ENCODE assay signal across 23 cellular contexts in the genomic region with DNA sequence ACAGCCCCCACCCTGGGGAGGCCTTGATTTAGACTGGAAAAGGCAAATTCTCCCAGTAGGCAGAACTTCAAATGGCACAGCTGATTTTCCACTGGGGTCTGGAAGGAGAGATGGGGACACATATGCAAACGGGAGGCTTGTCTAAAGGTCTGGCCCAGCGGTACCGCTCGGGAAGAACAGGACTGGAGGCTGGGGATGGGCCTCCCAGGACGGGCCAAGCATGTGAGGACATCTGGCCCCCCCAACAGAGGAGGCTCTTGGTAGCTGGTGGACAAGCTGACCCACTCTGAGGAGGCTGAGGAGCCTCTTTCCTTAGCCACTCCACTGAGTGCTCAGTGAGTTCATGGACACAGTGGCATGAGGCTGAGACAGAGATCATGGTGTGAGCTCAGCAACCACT.
DNase-seq lines count a peak whose midpoint lies in the region; ATAC-seq, FAIRE-seq and TF ChIP-seq lines count a peak whose summit lies in the region.
"Had no signal": no experiment of that assay in that cellular context is flagged by ENCODE, and none has a peak within 500 bp of the region (broad histone marks: within the 10 kb centered on the region; RNA-seq: fewer than 3 reads in every experiment).

No MANE protein-coding gene starts in this region.

- H3K27ac ChIP-seq in BLaER1 treated with 17β-estradiol and CSF1 and Interleukin-3, amounts not matched to agents 10 nM and 100 nM = peak overlapping the region in 6 of 11 experiments; percentile 31 to 68 (median 55); a peak in 12 of 22 replicates
- H3K27ac ChIP-seq in K562 (ENCODE audit: extremely low read depth, low read depth, low read length) (no peak overlapping the region), neuronal stem cell (replicated peaks; ENCODE audit: low read length) (no peak overlapping the region), upper lobe of right lung (no peak overlapping the region), A673 (ENCODE audit: low read depth, low read length, poor library complexity, severe bottlenecking) (no peak overlapping the region)

- H3K9me1 ChIP-seq in K562 (ENCODE audit: control insufficient read depth, insufficient read depth, low read length) = no peaks in the 10 kb centered on the region

- H3K23ac ChIP-seq in neuronal stem cell (ENCODE audit: low read depth, low read length, poor library complexity) = peak overlapping the region; percentile 85

- H2BK15ac ChIP-seq in neuronal stem cell (ENCODE audit: low read length) = no peak overlapping the region

- no peak for TF ChIP-seq EP300 in K562 (IDR thresholded peaks at IDR 0.05; ENCODE audit: low read length)

- no peak for FAIRE-seq in K562 (lab: Jason Lieb, UNC)
- FAIRE-seq: A204.1, D721Med, G401.6, GM12891 had no signal

- H3K27me3 Mint-ChIP-seq in activated naive CD4-positive, alpha-beta T cell treated with anti-CD3 and anti-CD28 coated beads, Interleukin-2, amount 10 ng/mL, durations not matched to agents 7 days and 5 days = peaks cover 19% of the 10 kb centered on the region
- H3K27me3 Mint-ChIP-seq: CD4-positive, CD25-positive, alpha-beta regulatory T cell had no signal

- no peak overlapping the region for H2BK12ac ChIP-seq in neuronal stem cell (ENCODE audit: low read length)

- BruUV-seq in K562 (replicated peaks; lab: Mats Ljungman, UMichigan) (no TSS peak), A673 (replicated peaks; lab: Mats Ljungman, UMichigan) (no TSS peak)

- H2BK120ac ChIP-seq in neuronal stem cell (ENCODE audit: low read depth, low read length) = no peak overlapping the region

- H3K36me3 ChIP-seq in BLaER1 treated with 17β-estradiol and CSF1 and Interleukin-3, amounts not matched to agents 10 nM and 100 nM = no peaks in the 10 kb centered on the region
- H3K36me3 ChIP-seq in K562 (ENCODE audit: control insufficient read depth, insufficient read depth, low read length) (no peaks in the 10 kb centered on the region), neuronal stem cell (replicated peaks in 1 of 2; ENCODE audit: control insufficient read depth in 2 of 2, insufficient read depth in 2 of 2, low read length in 2 of 2) (no peaks in the 10 kb centered on the region), upper lobe of right lung (no peaks in the 10 kb centered on the region), A673 (ENCODE audit: insufficient read depth, low read length, poor library complexity, severe bottlenecking) (no peaks in the 10 kb centered on the region)

- no peak for TF ChIP-seq RAD21 in K562 (CRISPR knock-in tag; conservative IDR thresholded peaks at IDR 0.05 in 1 of 2, IDR thresholded peaks at IDR 0.05 in 1 of 2)

- 0 out of 20 replicates have a peak overlapping the region, but pooled peaks of 1 of the 10 experiments have one; percentile 6 for H3K4me3 ChIP-seq in BLaER1 treated with 17β-estradiol and CSF1 and Interleukin-3, amounts not matched to agents 10 nM and 100 nM
- no peak overlapping the region for H3K4me3 ChIP-seq in K562
- H3K4me3 ChIP-seq in neuronal stem cell (ENCODE audit: low read length in 2 of 2) = peak overlapping the region in 1 of 2 donors; percentile 16
- H3K4me3 ChIP-seq in upper lobe of right lung = no peak overlapping the region
- H3K4me3 ChIP-seq in A673 (ENCODE audit: low read depth, low read length, poor library complexity, severe bottlenecking) = no peak overlapping the region

- no peak for TF ChIP-seq CTCF in K562 (IDR thresholded peaks at IDR 0.05 in 2 of 3, conservative IDR thresholded peaks at IDR 0.05 in 1 of 3; ENCODE audit: insufficient read depth in 2 of 3, low read depth in 1 of 3, low read length in 3 of 3)
- no peak for TF ChIP-seq CTCF in upper lobe of right lung (IDR thresholded peaks at IDR 0.05)
- no peak for TF ChIP-seq CTCF in A673 (conservative IDR thresholded peaks at IDR 0.05; ENCODE audit: low read depth, low read length)

- POLR2A ChIA-PET in K562 (lab: Yijun Ruan, JAX) (no interaction called here), A673 (lab: Charles Lee; ENCODE audit: low non-redundant PET) (no interaction called here)

- H2AFZ ChIP-seq in K562 (ENCODE audit: low read depth, low read length) (no peak overlapping the region), neuronal stem cell (ENCODE audit: low read length) (no peak overlapping the region)

- H3K9me3 Mint-ChIP-seq in activated naive CD4-positive, alpha-beta T cell treated with anti-CD3 and anti-CD28 coated beads, Interleukin-2, amount 10 ng/mL, durations not matched to agents 7 days and 5 days = no peaks in the 10 kb centered on the region

- DNase-seq in K562 (ENCODE audit: extremely low read depth in 1 of 4, low spot score in 3 of 4) = no peak
- DNase-seq in neuronal stem cell (ENCODE audit: low spot score) = no peak
- peak; percentile 26 for DNase-seq in upper lobe of right lung
- no peak for DNase-seq in A673 (ENCODE audit: low spot score)
- DNase-seq in activated naive CD4-positive, alpha-beta T cell treated with anti-CD3 and anti-CD28 coated beads, Interleukin-2, amount 10 ng/mL, durations not matched to agents 7 days and 5 days = no peak
- DNase-seq: 8988T; AML-193; Calu3; CD4-positive, alpha-beta memory T cell; CD4-positive, CD25-positive, alpha-beta regulatory T cell; CD8-positive, alpha-beta memory T cell; COR-L47; DMS79 treated with DMSO at 0.1 percent for 48 hours; GF-D8 had no signal

- no peak overlapping the region for H3K4ac ChIP-seq in neuronal stem cell (ENCODE audit: low read length)

- H3K36me3 Mint-ChIP-seq in activated naive CD4-positive, alpha-beta T cell treated with anti-CD3 and anti-CD28 coated beads, Interleukin-2, amount 10 ng/mL, durations not matched to agents 7 days and 5 days = no peaks in the 10 kb centered on the region
- H3K36me3 Mint-ChIP-seq: CD14-positive monocyte; CD4-positive, alpha-beta memory T cell; CD4-positive, CD25-positive, alpha-beta regulatory T cell; CD8-positive, alpha-beta memory T cell had no signal

- 0% methylated on average over 5 of the region's 5 CpGs for WGBS in K562 (ENCODE audit: insufficient coverage, low coverage, missing lambda C conversion rate)
- WGBS in neuronal stem cell (ENCODE audit: extremely low coverage in 2 of 2, insufficient read length in 2 of 2, insufficient replicate concordance in 1 of 2), 2 donors = no CpG with 5 or more reads among the region's 5 CpGs

- no peak overlapping the region for H3K4me3 Mint-ChIP-seq in activated naive CD4-positive, alpha-beta T cell treated with anti-CD3 and anti-CD28 coated beads, Interleukin-2, amount 10 ng/mL, durations not matched to agents 7 days and 5 days
- H3K4me3 Mint-ChIP-seq: B cell; CD14-positive monocyte; CD4-positive, alpha-beta memory T cell; CD4-positive, CD25-positive, alpha-beta regulatory T cell; CD8-positive, alpha-beta memory T cell had no signal

- peaks cover 2% of the 10 kb centered on the region for H3K79me1 ChIP-seq in neuronal stem cell (ENCODE audit: low read depth, low read length)

- no peak overlapping the region for H2BK5ac ChIP-seq in neuronal stem cell (ENCODE audit: low read length)

- H4K8ac ChIP-seq in neuronal stem cell (ENCODE audit: low read depth, low read length) = no peak overlapping the region

- H3K14ac ChIP-seq in neuronal stem cell (ENCODE audit: low read length) = no peak overlapping the region

- peaks cover 8 to 24% (median 20%) of the 10 kb centered on the region in 11 experiments; a peak in 19 of 22 replicates for H3K9me3 ChIP-seq in BLaER1 treated with 17β-estradiol and CSF1 and Interleukin-3, amounts not matched to agents 10 nM and 100 nM (replicated peaks in 1 of 11)
- H3K9me3 ChIP-seq in K562 (replicated peaks; ENCODE audit: control insufficient read depth, insufficient read depth, low read depth, low read length) (peaks cover 1% of the 10 kb centered on the region), neuronal stem cell (replicated peaks in 1 of 2; ENCODE audit: control insufficient read depth in 2 of 2, insufficient read depth in 1 of 2, low read depth in 1 of 2, low read length in 2 of 2) (no peaks in the 10 kb centered on the region), upper lobe of right lung (no peaks in the 10 kb centered on the region), A673 (ENCODE audit: low read depth, low read length, poor library complexity, severe bottlenecking) (no peaks in the 10 kb centered on the region)

- peak; percentile 25; the same call in 1 of the 3 replicates for ATAC-seq in K562
- ATAC-seq in upper lobe of right lung = no peak
- no peak for ATAC-seq in GM18858 (IDR thresholded peaks at IDR 0.05; ENCODE audit: unreplicated experiment)
- no peak for ATAC-seq in HG03354 (IDR thresholded peaks at IDR 0.05; ENCODE audit: poor library complexity, severe bottlenecking, unreplicated experiment)

- H3K18ac ChIP-seq in neuronal stem cell (ENCODE audit: low read length) = no peak overlapping the region

- TF ChIP-seq POLR2A in K562 (conservative IDR thresholded peaks at IDR 0.05) = no peak

- no peak overlapping the region for H3K27ac Mint-ChIP-seq in activated naive CD4-positive, alpha-beta T cell treated with anti-CD3 and anti-CD28 coated beads, Interleukin-2, amount 10 ng/mL, durations not matched to agents 7 days and 5 days
- H3K27ac Mint-ChIP-seq: B cell; CD14-positive monocyte; CD4-positive, alpha-beta memory T cell; CD4-positive, CD25-positive, alpha-beta regulatory T cell; CD8-positive, alpha-beta memory T cell had no signal

- H2AK5ac ChIP-seq in neuronal stem cell (ENCODE audit: low read depth, low read length) = peak overlapping the region; percentile 27

- no peaks in the 10 kb centered on the region for H3K79me2 ChIP-seq in K562 (ENCODE audit: control insufficient read depth, insufficient read depth, low read length)

- H3K4me1 Mint-ChIP-seq in activated naive CD4-positive, alpha-beta T cell treated with anti-CD3 and anti-CD28 coated beads, Interleukin-2, amount 10 ng/mL, durations not matched to agents 7 days and 5 days = no peaks in the 10 kb centered on the region
- H3K4me1 Mint-ChIP-seq: B cell; CD14-positive monocyte; CD4-positive, alpha-beta memory T cell; CD4-positive, CD25-positive, alpha-beta regulatory T cell; CD8-positive, alpha-beta memory T cell had no signal

- peaks cover 0 to 25% (median 0%) of the 10 kb centered on the region in 11 experiments; a peak in 6 of 22 replicates for H3K27me3 ChIP-seq in BLaER1 treated with 17β-estradiol and CSF1 and Interleukin-3, amounts not matched to agents 10 nM and 100 nM
- H3K27me3 ChIP-seq in K562 (ENCODE audit: control insufficient read depth in 2 of 2, insufficient read depth in 2 of 2, low read length in 2 of 2) = peaks cover 33 to 48% of the 10 kb centered on the region in 2 experiments
- H3K27me3 ChIP-seq in neuronal stem cell (ENCODE audit: control insufficient read depth in 3 of 3, insufficient read depth in 3 of 3, low read depth in 1 of 3, low read length in 3 of 3) = peaks cover 0 to 5% (median 0%) of the 10 kb centered on the region in 3 experiments
- no peaks in the 10 kb centered on the region for H3K27me3 ChIP-seq in upper lobe of right lung
- no peaks in the 10 kb centered on the region for H3K27me3 ChIP-seq in A673 (replicated peaks; ENCODE audit: insufficient read depth, low read depth, low read length, poor library complexity)

- H3K4me1 ChIP-seq in BLaER1 treated with 17β-estradiol and CSF1 and Interleukin-3, amounts not matched to agents 10 nM and 100 nM = peaks cover 36 to 78% (median 66%) of the 10 kb centered on the region in 10 experiments
- H3K4me1 ChIP-seq in K562 (replicated peaks in 1 of 2; ENCODE audit: control insufficient read depth in 2 of 2, insufficient read depth in 2 of 2, low read length in 2 of 2) (no peaks in the 10 kb centered on the region), neuronal stem cell (ENCODE audit: control insufficient read depth in 2 of 2, insufficient read depth in 1 of 2, low read depth in 1 of 2, low read length in 2 of 2) (no peaks in the 10 kb centered on the region), upper lobe of right lung (no peaks in the 10 kb centered on the region), A673 (ENCODE audit: insufficient read depth, low read length, poor library complexity, severe bottlenecking) (peaks cover 10% of the 10 kb centered on the region)

- peak overlapping the region; percentile 30 to 92 (median 72) for H3K4me2 ChIP-seq in BLaER1 treated with 17β-estradiol and CSF1 and Interleukin-3, amounts not matched to agents 10 nM and 100 nM
- H3K4me2 ChIP-seq in K562 (ENCODE audit: insufficient read depth, low read length) (no peak overlapping the region), neuronal stem cell (ENCODE audit: insufficient read depth, low read length, poor library complexity, severe bottlenecking) (no peak overlapping the region)

- H4K20me1 ChIP-seq in BLaER1 treated with 17β-estradiol and CSF1 and Interleukin-3, amounts not matched to agents 10 nM and 100 nM = peaks cover 0 to 12% (median 0%) of the 10 kb centered on the region in 11 experiments; a peak in 2 of 22 replicates
- 0 out of 2 replicates have a peak, but pooled peaks cover 10% of the 10 kb centered on the region for H4K20me1 ChIP-seq in K562 (replicated peaks; ENCODE audit: control insufficient read depth, insufficient read depth, low read length)

- CTCF ChIA-PET in K562 (lab: Yijun Ruan, JAX; ENCODE audit: low intra/inter-chr PET ratio) = no interaction called here
- CTCF ChIA-PET in A673 (lab: Charles Lee) = no interaction called here
- CTCF ChIA-PET in activated naive CD4-positive, alpha-beta T cell treated with anti-CD3 and anti-CD28 coated beads, Interleukin-2, amount 10 ng/mL, durations not matched to agents 7 days and 5 days (lab: Charles Lee) = no interaction called here

- no peak overlapping the region for H4K91ac ChIP-seq in neuronal stem cell (ENCODE audit: low read depth, low read length, poor library complexity)

- intact Hi-C loops in K562 (cut with micrococcal nuclease) = no loop called here
- intact Hi-C loops in upper lobe of right lung (cut with DNase I) = no loop called here
- intact Hi-C loops in A673 (cut with micrococcal nuclease; ENCODE audit: unreplicated experiment) = no loop called here

- H3K9ac ChIP-seq in BLaER1 treated with 17β-estradiol and CSF1 and Interleukin-3, amounts not matched to agents 10 nM and 100 nM = peak overlapping the region in 6 of 11 experiments; percentile 16 to 42 (median 31); a peak in 6 of 22 replicates
- H3K9ac ChIP-seq in K562 (ENCODE audit: insufficient read depth in 1 of 2, low read depth in 2 of 2, low read length in 2 of 2) (no peak overlapping the region), neuronal stem cell (ENCODE audit: low read depth, low read length, poor library complexity) (no peak overlapping the region)

- in situ Hi-C loops in K562 (cut with MboI) = no loop called here

Comparison
In these comparisons a context has a peak if more than half of its experiments do, and no peak if none do; other contexts are left out.
1. H3K27ac ChIP-seq: peak in BLaER1 treated with 17β-estradiol and CSF1 and Interleukin-3, amounts not matched to agents 10 nM and 100 nM (6 of 11); none in K562 (single experiment), neuronal stem cell (single experiment), upper lobe of right lung (single experiment) and A673 (single experiment).
2. H3K4me2 ChIP-seq: peak in BLaER1 treated with 17β-estradiol and CSF1 and Interleukin-3, amounts not matched to agents 10 nM and 100 nM (11 of 11); none in K562 (single experiment) and neuronal stem cell (single experiment).
3. H3K9ac ChIP-seq: peak in BLaER1 treated with 17β-estradiol and CSF1 and Interleukin-3, amounts not matched to agents 10 nM and 100 nM (6 of 11); none in K562 (0 of 2) and neuronal stem cell (single experiment).